9 cellular contexts compared by ENCODE assay signal in the genomic region with DNA sequence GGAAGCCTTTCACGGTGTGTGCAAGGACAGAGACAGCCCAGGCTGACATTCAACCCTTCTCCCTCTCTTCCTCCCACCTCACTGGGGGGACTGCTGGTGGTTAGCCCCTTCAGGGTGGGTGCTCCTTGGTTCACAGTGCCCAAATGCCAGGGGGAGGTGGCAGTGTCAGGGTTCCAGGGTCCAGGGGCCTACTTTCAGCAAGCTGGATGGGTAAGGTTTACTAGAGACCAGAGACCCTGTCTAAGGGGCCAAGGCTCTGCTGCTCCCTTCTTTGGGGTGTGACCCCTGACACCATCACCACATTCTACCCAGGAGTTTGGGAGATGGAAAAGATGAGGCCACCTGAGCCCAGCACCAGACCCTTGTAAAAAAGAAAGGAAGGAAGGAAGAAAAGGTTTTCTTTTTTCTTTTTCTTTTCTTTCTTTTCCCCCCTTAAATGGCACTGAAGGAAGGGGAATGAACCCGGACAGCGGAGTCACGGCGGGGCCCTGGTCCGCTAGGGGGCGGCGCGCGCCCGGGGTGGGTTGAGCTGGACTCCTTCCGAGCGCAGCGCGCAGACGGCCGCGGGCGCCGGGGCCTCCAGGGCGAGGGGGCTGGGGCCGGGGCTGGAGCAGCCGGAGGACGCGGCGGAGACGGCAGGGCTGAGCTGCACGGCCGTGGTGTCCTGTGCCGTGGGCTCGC. TPM values are rescaled to one million over a fixed set of nuclear protein-coding genes. Genes with fewer than 3 reads are reported as not detected.
DNase-seq lines count a peak whose midpoint lies in the region; ATAC-seq, FAIRE-seq and TF ChIP-seq lines count a peak whose summit lies in the region.
"Had no signal": no experiment of that assay in that cellular context is flagged by ENCODE, and none has a peak within 500 bp of the region (broad histone marks: within the 10 kb centered on the region; RNA-seq: fewer than 3 reads in every experiment).

No MANE protein-coding gene starts in this region.

- TF ChIP-seq POLR2A in IMR-90 (IDR thresholded peaks at IDR 0.05; ENCODE audit: low read depth, low read length), result no peak

- no peak overlapping the region for H2AK9ac ChIP-seq in IMR-90 (replicated peaks; ENCODE audit: low read depth, low read length, poor library complexity)

- no peak overlapping the region for H2BK120ac ChIP-seq in IMR-90 (ENCODE audit: low read depth, low read length)

- no peak overlapping the region for H4K8ac ChIP-seq in IMR-90 (ENCODE audit: low read depth in 2 of 2, low read length in 2 of 2)

- BruUV-seq in IMR-90 (replicated peaks; lab: Mats Ljungman, UMichigan) (no TSS peak), MCF 10A (replicated peaks; lab: Mats Ljungman, UMichigan) (no TSS peak)

- H3K27me3 ChIP-seq in IMR-90 (ENCODE audit: control insufficient read depth, insufficient read depth, low read length), result peaks cover 56% of the 10 kb centered on the region

- CTCF ChIA-PET in IMR-90 (lab: Yijun Ruan, JAX), result interaction anchor here (0.6 to 1.2 kb wide), 4 partner anchors 10 to 69 kb away, joined by 3 to 4 read pairs (median 3); no protein-coding TSS in a partner anchor
- CTCF ChIA-PET in activated B cell treated with CpG ODN at 0.5 μM for 24 hours (lab: Charles Lee), result interaction anchor here (0.8 to 1.3 kb wide), 3 partner anchors 86 to 192 kb away, joined by 3 to 6 read pairs (median 3); no protein-coding TSS in a partner anchor
- CTCF ChIA-PET in MCF 10A (lab: Yijun Ruan, JAX), result interaction anchor here (1.4 to 3.0 kb wide), 2 partner anchors 49 to 55 kb away, joined by 4 to 21 read pairs; no protein-coding TSS in a partner anchor

- peak overlapping the region; percentile 85 for H2AFZ ChIP-seq in IMR-90 (replicated peaks; ENCODE audit: low read length, poor library complexity)

- no peak overlapping the region for H2BK20ac ChIP-seq in IMR-90 (ENCODE audit: low read depth, low read length)

- peaks cover 4% of the 10 kb centered on the region for H3K4me1 Mint-ChIP-seq in activated B cell treated with CpG ODN at 0.5 μM for 24 hours
- H3K4me1 Mint-ChIP-seq in MCF 10A (ENCODE audit: insufficient read depth, unreplicated experiment), result peaks cover 6% of the 10 kb centered on the region

- peak; percentile 88 for ATAC-seq in IMR-90 (ENCODE audit: low read depth)
- peak; percentile 79 for ATAC-seq in activated B cell treated with CpG ODN at 0.5 μM for 24 hours (ENCODE audit: low read depth)
- no peak for ATAC-seq in HG02623 (IDR thresholded peaks at IDR 0.05; ENCODE audit: unreplicated experiment)

- H3K79me1 ChIP-seq in IMR-90 (ENCODE audit: low read depth in 1 of 2, low read length in 2 of 2), result no peaks in the 10 kb centered on the region

- TF ChIP-seq RAD21 in IMR-90 (IDR thresholded peaks at IDR 0.05; ENCODE audit: low read length), result peak; percentile 55

- H3K18ac ChIP-seq in IMR-90 (ENCODE audit: low read depth, low read length), result no peak overlapping the region

- H3K9me3 Mint-ChIP-seq in activated B cell treated with CpG ODN at 0.5 μM for 24 hours (peaks cover 2% of the 10 kb centered on the region), MCF 10A (ENCODE audit: unreplicated experiment) (no peaks in the 10 kb centered on the region)

- no peak overlapping the region for H3K23ac ChIP-seq in IMR-90 (ENCODE audit: low read depth, low read length)

- no peak overlapping the region for H2BK15ac ChIP-seq in IMR-90 (ENCODE audit: low read depth, low read length)

- in situ Hi-C loops in IMR-90 (cut with MboI; ENCODE audit: low sequenced_read_pairs), result no loop called here

- no peak overlapping the region for H2BK5ac ChIP-seq in IMR-90 (ENCODE audit: low read depth, low read length, poor library complexity, severe bottlenecking)

- no peak for FAIRE-seq in kidney (lab: Jason Lieb, UNC)
- FAIRE-seq: TTC549 had no signal

- no peak overlapping the region for H4K5ac ChIP-seq in IMR-90 (ENCODE audit: low read depth, low read length)

- 0% methylated on average over 1 of the region's 31 CpGs; no CpG with 5 or more reads in 1 of the 2 experiments for WGBS in IMR-90 (ENCODE audit: extremely low coverage in 2 of 2, insufficient read length in 1 of 2), 2 experiments

- no peaks in the 10 kb centered on the region for H3K9me1 ChIP-seq in IMR-90 (ENCODE audit: insufficient read depth, low read length)

- H3K9ac ChIP-seq in IMR-90 (ENCODE audit: low read depth, low read length) (no peak overlapping the region; the same call in 1 of the 2 replicates), kidney (ENCODE audit: low read length in 2 of 2) (no peak overlapping the region)

- H3K56ac ChIP-seq in IMR-90 (ENCODE audit: extremely low read depth, insufficient read depth, low read length), result no peak overlapping the region

- POLR2A ChIA-PET in IMR-90 (lab: Charles Lee; ENCODE audit: unreplicated experiment), result no interaction called here
- POLR2A ChIA-PET in activated B cell treated with CpG ODN at 0.5 μM for 24 hours (lab: Charles Lee), result no interaction called here
- POLR2A ChIA-PET in MCF 10A (lab: Yijun Ruan, JAX), result no interaction called here

- no peaks in the 10 kb centered on the region for H4K20me1 ChIP-seq in IMR-90 (ENCODE audit: insufficient read depth, low read length)

- no peak overlapping the region for H3K4me2 ChIP-seq in IMR-90 (ENCODE audit: low read depth, low read length)

- no peak overlapping the region for H3K4ac ChIP-seq in IMR-90 (ENCODE audit: low read depth, low read length)

- H3K14ac ChIP-seq in IMR-90 (replicated peaks; ENCODE audit: low read depth, low read length), result no peak overlapping the region

- H4K91ac ChIP-seq in IMR-90 (ENCODE audit: insufficient read depth, low read depth, low read length), result no peak overlapping the region

- no peaks in the 10 kb centered on the region for H3K36me3 Mint-ChIP-seq in activated B cell treated with CpG ODN at 0.5 μM for 24 hours (ENCODE audit: low read depth)
- H3K36me3 Mint-ChIP-seq in MCF 10A (ENCODE audit: insufficient read depth, unreplicated experiment), result no peaks in the 10 kb centered on the region

- H3K27ac Mint-ChIP-seq in activated B cell treated with CpG ODN at 0.5 μM for 24 hours, result no peak overlapping the region
- H3K27ac Mint-ChIP-seq in MCF 10A (ENCODE audit: low read depth, unreplicated experiment), result no peak overlapping the region

- peak; percentile 65 for DNase-seq in EL
- peak; percentile 36 for DNase-seq in IMR-90
- peak; percentile 46 for DNase-seq in activated B cell treated with CpG ODN at 0.5 μM for 24 hours
- no peak for DNase-seq in MCF 10A (ENCODE audit: unreplicated experiment)
- DNase-seq in kidney, result peak; percentile 84
- DNase-seq in stimulated activated CD4-positive, alpha-beta T cell treated with anti-CD3 and anti-CD28 coated beads, Interleukin-1b, Interleukin-23, amount 100 ng/mL, for 4 hours (ENCODE audit: low read depth in 2 of 2), result peak; percentile 64 to 74
- DNase-seq in foreskin melanocyte, result no peak

- H3K36me3 ChIP-seq in IMR-90 (ENCODE audit: control insufficient read depth, insufficient read depth, low read length), result no peaks in the 10 kb centered on the region
- H3K36me3 ChIP-seq in kidney (ENCODE audit: control insufficient read depth in 1 of 2, insufficient read depth in 2 of 2, low read length in 2 of 2), result no peaks in the 10 kb centered on the region

- H3K27ac ChIP-seq in IMR-90 (ENCODE audit: insufficient read depth, low read length) (no peak overlapping the region), kidney (ENCODE audit: low read depth in 2 of 2, low read length in 2 of 2) (no peak overlapping the region)

- dilution Hi-C loops in IMR-90 (cut with HindIII; ENCODE audit: low sequenced_read_pairs, unreplicated experiment), result no loop called here

- TF ChIP-seq CTCF in IMR-90 (conservative IDR thresholded peaks at IDR 0.05; ENCODE audit: low read depth, low read length) (peak; percentile 59), activated B cell treated with CpG ODN at 0.5 μM for 24 hours (IDR thresholded peaks at IDR 0.05) (no peak), MCF 10A (IDR thresholded peaks at IDR 0.05; ENCODE audit: unreplicated experiment) (peak; percentile 42), kidney (IDR thresholded peaks at IDR 0.05; ENCODE audit: borderline replicate concordance, extremely low read depth, insufficient read depth) (peak; percentile 56)

- no peak overlapping the region for H3K4me3 Mint-ChIP-seq in activated B cell treated with CpG ODN at 0.5 μM for 24 hours
- H3K4me3 Mint-ChIP-seq in MCF 10A (ENCODE audit: unreplicated experiment), result no peak overlapping the region

- intact Hi-C loops in IMR-90 (cut with micrococcal nuclease), result loop anchor here (10.0 kb wide), 1 partner anchor 642 kb away; no protein-coding TSS in a partner anchor
- intact Hi-C loops in activated B cell treated with CpG ODN at 0.5 μM for 24 hours (cut with micrococcal nuclease), result loop anchor here (1.0 kb wide), 1 partner anchor 193 kb away; no protein-coding TSS in a partner anchor
- intact Hi-C loops in MCF 10A (cut with micrococcal nuclease), result no loop called here
- intact Hi-C loops in kidney (cut with DNase I), result loop anchor here (10.0 kb wide), 1 partner anchor 192 kb away; no protein-coding TSS in a partner anchor

- no peak overlapping the region for H2AK5ac ChIP-seq in IMR-90 (ENCODE audit: low read depth, low read length)

- H3K4me3 ChIP-seq in IMR-90 (ENCODE audit: insufficient read depth, low read depth, low read length), result peak overlapping the region; percentile 27
- H3K4me3 ChIP-seq in kidney (ENCODE audit: low read length in 2 of 2), result no peak overlapping the region

- H3K4me1 ChIP-seq in IMR-90 (ENCODE audit: control insufficient read depth, insufficient read depth, low read length), result no peaks in the 10 kb centered on the region
- peaks cover 4 to 5% of the 10 kb centered on the region in 2 donors for H3K4me1 ChIP-seq in kidney (ENCODE audit: control insufficient read depth in 1 of 2, insufficient read depth in 1 of 2, low read depth in 1 of 2, low read length in 2 of 2)

- H3K9me3 ChIP-seq in IMR-90 (ENCODE audit: control insufficient read depth, insufficient read depth, low read length) (no peaks in the 10 kb centered on the region), kidney (ENCODE audit: control insufficient read depth in 1 of 2, low read length in 2 of 2) (no peaks in the 10 kb centered on the region)

- H3K27me3 Mint-ChIP-seq in activated B cell treated with CpG ODN at 0.5 μM for 24 hours (peaks cover 58% of the 10 kb centered on the region), MCF 10A (ENCODE audit: insufficient read depth, unreplicated experiment) (peaks cover 30% of the 10 kb centered on the region)

RNA-seq across cellular contexts. Expression of a gene that starts 18.8 kb away (rescaled TPM):
- not detected in 2 replicates for total RNA-seq in IMR-90 (2012; rRNA removed)
- not detected in 2 replicates for polyA plus RNA-seq in IMR-90 (2012; rRNA removed)
- not detected in 2 replicates for polyA plus RNA-seq in IMR-90 (2012; cell fraction: cytosol; rRNA removed)
- not detected in 2 replicates for polyA plus RNA-seq in IMR-90 (2012; cell fraction: nucleus; rRNA removed; ENCODE audit: low replicate concordance)
- not detected in 2 replicates for total RNA-seq in activated B cell treated with CpG ODN at 0.5 μM for 24 hours
- not detected in 2 replicates for total RNA-seq in MCF 10A (2022)
- total RNA-seq in kidney, result not detected
- not detected for polyA plus RNA-seq in kidney (ENCODE audit: insufficient read depth, low read depth, low replicate concordance)

RNA-seq across cellular contexts. Expression of a gene that starts 43.0 kb away (rescaled TPM):
- total RNA-seq in IMR-90 (2012; rRNA removed), result not detected in 2 replicates
- polyA plus RNA-seq in IMR-90 (2012; rRNA removed), result not detected in 2 replicates
- polyA plus RNA-seq in IMR-90 (2012; cell fraction: cytosol; rRNA removed), result not detected in 2 replicates
- not detected in 2 replicates for polyA plus RNA-seq in IMR-90 (2012; cell fraction: nucleus; rRNA removed; ENCODE audit: low replicate concordance)
- total RNA-seq in activated B cell treated with CpG ODN at 0.5 μM for 24 hours, result not detected in 2 replicates
- not detected in 2 replicates for total RNA-seq in MCF 10A (2022)
- total RNA-seq in kidney, result not detected
- polyA plus RNA-seq in kidney (ENCODE audit: insufficient read depth, low read depth, low replicate concordance), result not detected

Comparison
In these comparisons a context has a peak if more than half of its experiments do, and no peak if none do; other contexts are left out.
1. DNase-seq: peak in EL (single experiment), IMR-90 (single experiment), activated B cell treated with CpG ODN at 0.5 μM for 24 hours (single experiment), kidney (single experiment) and stimulated activated CD4-positive, alpha-beta T cell treated with anti-CD3 and anti-CD28 coated beads, Interleukin-1b, Interleukin-23, amount 100 ng/mL, for 4 hours (2 of 2); none in MCF 10A (single experiment) and foreskin melanocyte (single experiment).